Comparison of ENCODE assay signal across 8 cellular contexts in genomic region chr5:175910072-175910471, GRCh38. TPM values are rescaled to one million over a fixed set of nuclear protein-coding genes. Genes with fewer than 3 reads are reported as not detected.
"Had no signal": no experiment of that assay in that cellular context is flagged by ENCODE, and none has a peak within 500 bp of the region (broad histone marks: within the 10 kb centered on the region; RNA-seq: fewer than 3 reads in every experiment).

No MANE protein-coding gene starts in this region.

RNA-seq across cellular contexts. Expression of gene CPLX2, which starts 38.7 kb away (rescaled TPM):
- total RNA-seq: activated CD4-positive, alpha-beta memory T cell treated with anti-CD3 and anti-CD28 coated beads, Interleukin-2, amount 10 ng/mL, durations not matched to agents 7 days and 5 days; activated CD4-positive, alpha-beta T cell treated with anti-CD3 and anti-CD28 coated beads for 36 hours; activated T-helper 1 cell treated with anti-CD3 and anti-CD28 coated beads, Interleukin-12 subunit alpha, Interleukin-12 subunit beta, Interleukin-2, Interleukin-4 antibody, amounts not matched to agents 30 ng/mL and 10 ng/mL and 1 ng/mL, durations not matched to agents 14 hours and 24 hours and 36 hours; ascending aorta; bronchial epithelial cell; Right ventricle myocardium superior; SJCRH30; T-helper 2 cell treated with Interferon-gamma antibody and Interleukin-4, amounts not matched to agents 100 ng/mL and 5 ng/mL, for 36 hours had no signal
